12 cellular contexts compared by ENCODE assay signal in the genomic region with DNA sequence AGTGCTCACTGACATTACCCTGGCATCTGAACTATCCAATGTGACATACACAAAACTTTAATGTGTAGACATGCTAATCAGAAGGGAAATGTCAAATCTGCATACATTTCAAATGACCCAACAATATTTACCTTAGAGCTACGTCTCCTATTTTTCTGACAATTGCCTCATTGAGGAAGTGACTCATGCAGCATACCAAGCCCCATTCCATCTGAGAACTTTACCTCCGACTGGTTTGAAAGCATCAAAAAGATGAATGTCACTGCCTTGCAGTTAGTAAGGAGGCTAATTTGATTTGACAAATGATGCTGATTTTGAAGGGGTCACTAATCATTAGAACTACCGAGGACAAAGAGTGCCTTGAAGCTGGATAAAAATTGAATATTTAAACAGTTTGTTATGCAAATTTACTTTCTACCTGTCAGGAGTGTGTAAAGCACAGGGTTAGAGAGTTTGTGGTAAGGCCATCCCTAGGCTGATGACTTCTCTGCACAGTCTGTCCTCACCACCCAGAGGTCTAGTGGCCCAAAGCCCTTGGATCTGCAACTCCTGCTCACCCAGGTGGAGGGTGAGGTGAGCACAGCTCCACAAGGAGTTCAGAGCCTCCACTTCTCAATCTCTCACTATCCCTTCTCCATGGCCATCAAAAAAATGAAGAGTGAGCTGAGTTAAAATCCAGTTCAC.
DNase-seq lines count a peak whose midpoint lies in the region; ATAC-seq and TF ChIP-seq lines count a peak whose summit lies in the region.
"Had no signal": no experiment of that assay in that cellular context is flagged by ENCODE, and none has a peak within 500 bp of the region (broad histone marks: within the 10 kb centered on the region; RNA-seq: fewer than 3 reads in every experiment).

No MANE protein-coding gene starts in this region.

- no peaks in the 10 kb centered on the region for H3K79me2 ChIP-seq in ACC112 (ENCODE audit: control insufficient read depth, insufficient read depth, low read length, unreplicated experiment)

- DNase-seq in LoVo (ENCODE audit: low spot score) (peak; percentile 59), astrocyte of the hippocampus (ENCODE audit: low read depth, low spot score) (peak; percentile 72), kidney epithelial cell (ENCODE audit: low read depth) (peak; percentile 51), NCI-H2081 (lab: John Stamatoyannopoulos, UW) (no peak), thyroid gland (no peak), GM13976 (ENCODE audit: low spot score) (no peak)
- DNase-seq: activated CD8-positive, alpha-beta memory T cell treated with anti-CD3 and anti-CD28 coated beads, Interleukin-2, amount 50 U/mL, for 48 hours; CD4-positive, alpha-beta memory T cell; HFFc6 had no signal

- TF ChIP-seq CTCF in kidney epithelial cell (IDR thresholded peaks at IDR 0.05; ENCODE audit: insufficient read depth, low read length, poor library complexity, severe bottlenecking) (no peak), thyroid gland (IDR thresholded peaks at IDR 0.05) (no peak), GM13976 (IDR thresholded peaks at IDR 0.05; ENCODE audit: borderline replicate concordance, control extremely low read depth, extremely low read depth, insufficient read depth, missing control alignments) (no peak)

- peak overlapping the region; percentile 27 for H2AFZ ChIP-seq in ACC112 (ENCODE audit: low read length, unreplicated experiment)

- H3K4me3 ChIP-seq in ACC112 (ENCODE audit: low read depth, low read length) (peak overlapping the region; percentile 37; the same call in 1 of the 2 replicates), kidney epithelial cell (ENCODE audit: low read depth, low read length) (no peak overlapping the region), thyroid gland (replicated peaks in 1 of 3) (no peak overlapping the region)
- H3K4me3 ChIP-seq: suprapubic skin had no signal

- TF ChIP-seq POLR2A in thyroid gland (IDR thresholded peaks at IDR 0.05) = no peak

- in situ Hi-C loops in GM13976 (cut with MboI; ENCODE audit: low sequenced_read_pairs, unreplicated experiment) = no loop called here

- intact Hi-C loops in thyroid gland (cut with DNase I) = no loop called here

- no peak for ATAC-seq in GM21528 (IDR thresholded peaks at IDR 0.05; ENCODE audit: low FRiP score, unreplicated experiment)

- WGBS in thyroid gland, 2 donors = 75 to 78% methylated on average over 3 of the region's 3 CpGs

- no peaks in the 10 kb centered on the region for H3K36me3 ChIP-seq in ACC112 (ENCODE audit: insufficient read depth, low read length)
- no peaks in the 10 kb centered on the region for H3K36me3 ChIP-seq in kidney epithelial cell (ENCODE audit: control insufficient read depth, insufficient read depth, low read length)
- H3K36me3 ChIP-seq in thyroid gland = no peaks in the 10 kb centered on the region
- H3K36me3 ChIP-seq: suprapubic skin had no signal

- H3K27me3 ChIP-seq in ACC112 (ENCODE audit: insufficient read depth, low read length) (no peaks in the 10 kb centered on the region), kidney epithelial cell (ENCODE audit: control insufficient read depth, insufficient read depth, low read length) (no peaks in the 10 kb centered on the region), thyroid gland (no peaks in the 10 kb centered on the region)
- H3K27me3 ChIP-seq: suprapubic skin had no signal

- no peaks in the 10 kb centered on the region for H3K9me3 ChIP-seq in thyroid gland
- H3K9me3 ChIP-seq: suprapubic skin had no signal

- H3K27ac ChIP-seq in ACC112 (ENCODE audit: low read depth, low read length) (peak overlapping the region; percentile 85), thyroid gland (no peak overlapping the region)
- H3K27ac ChIP-seq: suprapubic skin had no signal

- peaks cover 33% of the 10 kb centered on the region for H3K4me1 ChIP-seq in ACC112 (ENCODE audit: control insufficient read depth, insufficient read depth, low read length, unreplicated experiment)
- peaks cover 16 to 17% of the 10 kb centered on the region in 2 donors for H3K4me1 ChIP-seq in thyroid gland

Comparison
In these comparisons a context has a peak if more than half of its experiments do, and no peak if none do; other contexts are left out.
1. DNase-seq: peak in LoVo (single experiment), astrocyte of the hippocampus (single experiment) and kidney epithelial cell (single experiment); none in NCI-H2081 (0 of 2), thyroid gland (0 of 2) and GM13976 (single experiment).